ENCODE assay signal across 2 cellular contexts in genomic region chr7:20738517-20739481, GRCh38.
TF ChIP-seq lines count a peak whose summit lies in the region.

No MANE protein-coding gene starts in this region.

TF ChIP-seq in Ishikawa, 13 proteins besides CTCF, POLR2A, EP300 and RAD21 (continued from another document):
- TF ChIP-seq MAX (IDR thresholded peaks at IDR 0.05) (no peak), USF1 (IDR thresholded peaks at IDR 0.05) (no peak), YY1 (IDR thresholded peaks at IDR 0.05; ENCODE audit: low read depth) (no peak), TEAD4 (IDR thresholded peaks at IDR 0.05) (no peak), NFIC (IDR thresholded peaks at IDR 0.05) (no peak)
TF ChIP-seq in Ishikawa: peak in this region for 1.

TF ChIP-seq in HepG2, 621 proteins besides CTCF, POLR2A, EP300 and RAD21 (continued from another document):
- 0 out of 2 replicates have a peak, but pooled peaks have one; percentile 13 for TF ChIP-seq ARID3A (IDR thresholded peaks at IDR 0.05; ENCODE audit: low read depth, low read length)
- TF ChIP-seq KLF6 (CRISPR knock-in tag; IDR thresholded peaks at IDR 0.05) = no peak
- 0 out of 2 replicates have a peak, but pooled peaks have one; percentile 15 for TF ChIP-seq CEBPG (CRISPR knock-in tag; IDR thresholded peaks at IDR 0.05)
- no peak for TF ChIP-seq AGO2 (optimal IDR thresholded peaks at IDR 0.05; ENCODE audit: low read depth, low read length)
- TF ChIP-seq HNF4A (CRISPR knock-in tag; IDR thresholded peaks at IDR 0.05) = peak; percentile 26; the same call in 1 of the 2 replicates
- no peak for TF ChIP-seq SP5 (CRISPR knock-in tag; IDR thresholded peaks at IDR 0.05; ENCODE audit: borderline replicate concordance, low read depth)
